Comparison of ENCODE assay signal across 17 cellular contexts in genomic region chr2:116094196-116094595, GRCh38.
DNase-seq lines count a peak whose midpoint lies in the region; ATAC-seq and TF ChIP-seq lines count a peak whose summit lies in the region.
"Had no signal": no experiment of that assay in that cellular context is flagged by ENCODE, and none has a peak within 500 bp of the region (broad histone marks: within the 10 kb centered on the region; RNA-seq: fewer than 3 reads in every experiment).

No MANE protein-coding gene starts in this region.

- CTCF ChIA-PET in MCF 10A (lab: Yijun Ruan, JAX) = no interaction called here

- no peak for TF ChIP-seq EP300 in upper lobe of left lung (IDR thresholded peaks at IDR 0.05)

- H3K36me3 ChIP-seq in breast epithelium (no peaks in the 10 kb centered on the region), MG63 (no peaks in the 10 kb centered on the region), upper lobe of left lung (no peaks in the 10 kb centered on the region)
- H3K36me3 ChIP-seq: gastrocnemius medialis, left lung, pancreas had no signal

- H3K4me3 ChIP-seq in breast epithelium (no peak overlapping the region), MG63 (no peak overlapping the region), upper lobe of left lung (no peak overlapping the region)
- H3K4me3 ChIP-seq: gastrocnemius medialis, left lung, pancreas had no signal

- H3K36me3 Mint-ChIP-seq in MCF 10A (ENCODE audit: insufficient read depth, unreplicated experiment) (no peaks in the 10 kb centered on the region), chondrocyte (ENCODE audit: low read depth) (no peaks in the 10 kb centered on the region)
- H3K36me3 Mint-ChIP-seq in stimulated activated memory B cell treated with anti-CD40 and anti-IgM and Interleukin-4, amounts not matched to agents 10 μg/mL and 1 μg/mL and 100 μg/mL, for 72 hours = no peaks in the 10 kb centered on the region

- H3K4me3 Mint-ChIP-seq in MCF 10A (ENCODE audit: unreplicated experiment) = no peak overlapping the region
- H3K4me3 Mint-ChIP-seq in chondrocyte (ENCODE audit: unreplicated experiment) = no peak overlapping the region
- H3K4me3 Mint-ChIP-seq in stimulated activated memory B cell treated with anti-CD40 and anti-IgM and Interleukin-4, amounts not matched to agents 10 μg/mL and 1 μg/mL and 100 μg/mL, for 72 hours = no peak overlapping the region
- H3K4me3 Mint-ChIP-seq: activated naive CD8-positive, alpha-beta T cell treated with anti-CD3 and anti-CD28 coated beads, Interleukin-2, amount 50 U/mL, for 24 hours had no signal

- intact Hi-C loops in MCF 10A (cut with micrococcal nuclease) = loop anchor here (10.0 kb wide), 1 partner anchor 929 kb away; no protein-coding TSS in a partner anchor
- intact Hi-C loops in breast epithelium (cut with DNase I; ENCODE audit: low total_unique reads) = no loop called here

- TF ChIP-seq POLR2A in breast epithelium (IDR thresholded peaks at IDR 0.05) = no peak
- no peak for TF ChIP-seq POLR2A in upper lobe of left lung (IDR thresholded peaks at IDR 0.05)

- H3K9me3 ChIP-seq in breast epithelium (peaks cover 0 to 12% of the 10 kb centered on the region in 2 donors), MG63 (no peaks in the 10 kb centered on the region), upper lobe of left lung (peaks cover 0 to 5% (median 0%) of the 10 kb centered on the region in 4 donors)
- H3K9me3 ChIP-seq: gastrocnemius medialis, pancreas had no signal

- H3K4me1 ChIP-seq in breast epithelium = no peaks in the 10 kb centered on the region
- no peaks in the 10 kb centered on the region for H3K4me1 ChIP-seq in upper lobe of left lung
- H3K4me1 ChIP-seq: gastrocnemius medialis, left lung, pancreas had no signal

- H3K27me3 Mint-ChIP-seq in MCF 10A (ENCODE audit: insufficient read depth, unreplicated experiment) (no peaks in the 10 kb centered on the region), chondrocyte (ENCODE audit: low read depth) (no peaks in the 10 kb centered on the region)
- H3K27me3 Mint-ChIP-seq in stimulated activated memory B cell treated with anti-CD40 and anti-IgM and Interleukin-4, amounts not matched to agents 10 μg/mL and 1 μg/mL and 100 μg/mL, for 72 hours = no peaks in the 10 kb centered on the region
- H3K27me3 Mint-ChIP-seq: activated naive CD8-positive, alpha-beta T cell treated with anti-CD3 and anti-CD28 coated beads, Interleukin-2, amount 50 U/mL, for 24 hours had no signal

- DNase-seq in MCF 10A (ENCODE audit: unreplicated experiment) (peak; percentile 6), breast epithelium (ENCODE audit: low spot score in 2 of 2) (no peak), MG63 (peak; percentile 5), chondrocyte (ENCODE audit: low spot score) (peak; percentile 79), upper lobe of left lung (peak in 1 of 2 donors; percentile 13), A172 (ENCODE audit: low spot score) (no peak)
- DNase-seq: activated naive CD8-positive, alpha-beta T cell treated with anti-CD3 and anti-CD28 coated beads, Interleukin-2, amount 50 U/mL, for 24 hours; gastrocnemius medialis; GOT3; NCI-H1436 treated with DMSO at 0.1 percent for 48 hours; NCI-H446 treated with DMSO at 0.1 percent for 48 hours; stimulated activated CD4-positive, alpha-beta T cell treated with anti-CD3 and anti-CD28 coated beads, Interleukin-4, amount 100 ng/mL, for 24 hours; SW 1271 had no signal

- H3K27ac Mint-ChIP-seq in MCF 10A (ENCODE audit: low read depth, unreplicated experiment) (no peak overlapping the region), chondrocyte (ENCODE audit: unreplicated experiment) (no peak overlapping the region)
- no peak overlapping the region for H3K27ac Mint-ChIP-seq in stimulated activated memory B cell treated with anti-CD40 and anti-IgM and Interleukin-4, amounts not matched to agents 10 μg/mL and 1 μg/mL and 100 μg/mL, for 72 hours
- H3K27ac Mint-ChIP-seq: activated naive CD8-positive, alpha-beta T cell treated with anti-CD3 and anti-CD28 coated beads, Interleukin-2, amount 50 U/mL, for 24 hours had no signal

- POLR2A ChIA-PET in MCF 10A (lab: Yijun Ruan, JAX) = no interaction called here

- no peaks in the 10 kb centered on the region for H3K4me1 Mint-ChIP-seq in MCF 10A (ENCODE audit: insufficient read depth, unreplicated experiment)
- H3K4me1 Mint-ChIP-seq in chondrocyte (ENCODE audit: low read depth) = no peaks in the 10 kb centered on the region
- H3K4me1 Mint-ChIP-seq in stimulated activated memory B cell treated with anti-CD40 and anti-IgM and Interleukin-4, amounts not matched to agents 10 μg/mL and 1 μg/mL and 100 μg/mL, for 72 hours = no peaks in the 10 kb centered on the region
- H3K4me1 Mint-ChIP-seq: activated naive CD8-positive, alpha-beta T cell treated with anti-CD3 and anti-CD28 coated beads, Interleukin-2, amount 50 U/mL, for 24 hours had no signal

- peak; percentile 12 to 46 for ATAC-seq in upper lobe of left lung (ENCODE audit: low FRiP score in 2 of 2)
- no peak for ATAC-seq in stimulated activated memory B cell treated with anti-CD40 and anti-IgM and Interleukin-4, amounts not matched to agents 10 μg/mL and 1 μg/mL and 100 μg/mL, for 72 hours
- ATAC-seq in HG03139 (IDR thresholded peaks at IDR 0.05; ENCODE audit: unreplicated experiment) = no peak
- ATAC-seq: activated naive CD8-positive, alpha-beta T cell treated with anti-CD3 and anti-CD28 coated beads, Interleukin-2, amount 50 U/mL, for 24 hours; gastrocnemius medialis; left lung; pancreas had no signal

- WGBS in upper lobe of left lung, 2 donors = 0% methylated on average over 1 of the region's 1 CpG; no CpG with 5 or more reads in 1 of the 2 donors

- H3K27me3 ChIP-seq in breast epithelium = no peaks in the 10 kb centered on the region
- no peaks in the 10 kb centered on the region for H3K27me3 ChIP-seq in MG63
- H3K27me3 ChIP-seq in upper lobe of left lung = no peaks in the 10 kb centered on the region
- H3K27me3 ChIP-seq: gastrocnemius medialis, left lung, pancreas had no signal

- TF ChIP-seq CTCF in MCF 10A (IDR thresholded peaks at IDR 0.05; ENCODE audit: unreplicated experiment) (no peak), breast epithelium (IDR thresholded peaks at IDR 0.05) (no peak), chondrocyte (IDR thresholded peaks at IDR 0.05) (no peak), upper lobe of left lung (IDR thresholded peaks at IDR 0.05) (no peak)

- H3K9me3 Mint-ChIP-seq in MCF 10A (ENCODE audit: unreplicated experiment) (peaks cover 21% of the 10 kb centered on the region), chondrocyte (ENCODE audit: low read depth) (peaks cover 30% of the 10 kb centered on the region)
- no peaks in the 10 kb centered on the region for H3K9me3 Mint-ChIP-seq in stimulated activated memory B cell treated with anti-CD40 and anti-IgM and Interleukin-4, amounts not matched to agents 10 μg/mL and 1 μg/mL and 100 μg/mL, for 72 hours

- H3K27ac ChIP-seq in breast epithelium (no peak overlapping the region), upper lobe of left lung (no peak overlapping the region)
- H3K27ac ChIP-seq: gastrocnemius medialis, left lung, pancreas had no signal

- no TSS peak for BruUV-seq in MCF 10A (replicated peaks; lab: Mats Ljungman, UMichigan)

Comparison
In these comparisons a context has a peak if more than half of its experiments do, and no peak if none do; other contexts are left out.
1. DNase-seq: peak in MCF 10A (single experiment), MG63 (single experiment) and chondrocyte (single experiment); none in breast epithelium (0 of 2) and A172 (single experiment).
2. ATAC-seq: peak in upper lobe of left lung (2 of 2); none in stimulated activated memory B cell treated with anti-CD40 and anti-IgM and Interleukin-4, amounts not matched to agents 10 μg/mL and 1 μg/mL and 100 μg/mL, for 72 hours (single experiment) and HG03139 (single experiment).